Comparison of ENCODE assay signal across 8 cellular contexts in genomic region chr1:207890136-207890738, GRCh38. TPM values are rescaled to one million over a fixed set of nuclear protein-coding genes. Genes with fewer than 3 reads are reported as not detected.
A peak's percentile ranks its signal among the peaks of the same experiment; 100 is the strongest.
DNase-seq lines count a peak whose midpoint lies in the region; ATAC-seq lines count a peak whose summit lies in the region.

No MANE protein-coding gene starts in this region.

- H3K27me3 Mint-ChIP-seq in naive B cell, result peaks cover 15 to 22% (median 16%) of the 10 kb centered on the region in 3 donors

- H3K36me3 Mint-ChIP-seq in naive B cell, result no peaks in the 10 kb centered on the region

- peak overlapping the region in 2 of 8 donors; percentile 4 to 59 for H3K4me3 Mint-ChIP-seq in naive B cell

- no peaks in the 10 kb centered on the region for H3K9me3 Mint-ChIP-seq in naive B cell

- DNase-seq in AG08396 (ENCODE audit: low spot score), result peak; percentile 71
- peak; percentile 53 for DNase-seq in NOMO-1 treated with DMSO at 0.1 percent for 48 hours (lab: John Stamatoyannopoulos, UW; ENCODE audit: unreplicated experiment)
- no peak for DNase-seq in epithelial cell of prostate (ENCODE audit: low read depth, low spot score)
- DNase-seq in naive B cell, result peak; percentile 26
- no peak for DNase-seq in activated CD8-positive, alpha-beta memory T cell treated with anti-CD3 and anti-CD28 coated beads, Interleukin-2, amount 50 U/mL, for 48 hours
- no peak for DNase-seq in NCI-H1048 (lab: John Stamatoyannopoulos, UW)

- ATAC-seq in naive B cell (ENCODE audit: low read depth in 2 of 2) (peak; percentile 78 to 85), HG02885 (IDR thresholded peaks at IDR 0.05; ENCODE audit: poor library complexity, unreplicated experiment) (no peak), HG02588 (IDR thresholded peaks at IDR 0.05; ENCODE audit: unreplicated experiment) (no peak)

- H3K27ac ChIP-seq in epithelial cell of prostate, result peak overlapping the region; percentile 46

- peak overlapping the region in 2 of 6 donors; percentile 40 to 47 for H3K27ac Mint-ChIP-seq in naive B cell

- peaks cover 9 to 29% (median 14%) of the 10 kb centered on the region in 3 donors for H3K4me1 Mint-ChIP-seq in naive B cell

RNA-seq across cellular contexts. Expression of gene CD34, which starts 20.7 kb away (rescaled TPM):
- not detected for polyA plus RNA-seq in naive B cell (ENCODE audit: low read depth in 6 of 6)

Comparison
In these comparisons a context has a peak if more than half of its experiments do, and no peak if none do; other contexts are left out.
1. DNase-seq: peak in AG08396 (single experiment), NOMO-1 treated with DMSO at 0.1 percent for 48 hours (single experiment) and naive B cell (single experiment); none in epithelial cell of prostate (single experiment), activated CD8-positive, alpha-beta memory T cell treated with anti-CD3 and anti-CD28 coated beads, Interleukin-2, amount 50 U/mL, for 48 hours (single experiment) and NCI-H1048 (single experiment).
2. ATAC-seq: peak in naive B cell (2 of 2); none in HG02885 (single experiment) and HG02588 (single experiment).